Comparison of ENCODE assay signal across 1 cellular context in genomic region chr3:121517950-121518349, GRCh38.
TF ChIP-seq lines count a peak whose summit lies in the region.

No MANE protein-coding gene starts in this region.

TF ChIP-seq in HEK293, 187 proteins besides CTCF, POLR2A, EP300 and RAD21 (continued from another document):
- TF ChIP-seq PRDM6 (tag by site-specific recombination; IDR thresholded peaks at IDR 0.05) (peak; percentile 71), ZNF561 (tag by site-specific recombination; IDR thresholded peaks at IDR 0.05; ENCODE audit: borderline replicate concordance) (no peak), FEZF1 (tag by site-specific recombination; IDR thresholded peaks at IDR 0.05) (peak; percentile 54), ZNF626 (tag by site-specific recombination; IDR thresholded peaks at IDR 0.05) (no peak), ZNF580 (tag by site-specific recombination; IDR thresholded peaks at IDR 0.05) (0 out of 2 replicates have a peak, but pooled peaks have one; percentile 43), ZNF426 (tag by site-specific recombination; IDR thresholded peaks at IDR 0.05) (no peak), ZBTB6 (tag by site-specific recombination; IDR thresholded peaks at IDR 0.05) (no peak)
